ENCODE assay signal across 13 cellular contexts in genomic region chr11:122851366-122852011, GRCh38. TPM values are rescaled to one million over a fixed set of nuclear protein-coding genes. Genes with fewer than 3 reads are reported as not detected.
DNase-seq lines count a peak whose midpoint lies in the region; ATAC-seq, FAIRE-seq and TF ChIP-seq lines count a peak whose summit lies in the region.
"Had no signal": no experiment of that assay in that cellular context is flagged by ENCODE, and none has a peak within 500 bp of the region (broad histone marks: within the 10 kb centered on the region; RNA-seq: fewer than 3 reads in every experiment).

No MANE protein-coding gene starts in this region.

- CTCF ChIA-PET in GM12878 (lab: Yijun Ruan, JAX), result interaction anchor here (0.7 to 31.9 kb wide), 21 partner anchors 7 to 1280 kb away, joined by 3 to 869 read pairs (median 43); partner anchors contain the start of genes CRTAM and HSPA8

- peak overlapping the region; percentile 66 for H3K4me3 ChIP-seq in CD4-positive, CD25-positive, alpha-beta regulatory T cell (ENCODE audit: low read depth, low read length)
- H3K4me3 ChIP-seq in GM12878, result peak overlapping the region; percentile 42; the same call in 1 of the 2 replicates
- H3K4me3 ChIP-seq in ovary, result no peak overlapping the region
- H3K4me3 ChIP-seq: cardiac muscle cell, GM23338, MG63, thoracic aorta had no signal

- TF ChIP-seq CTCF in GM12878 (IDR thresholded peaks at IDR 0.05 in 2 of 3, conservative IDR thresholded peaks at IDR 0.05 in 1 of 3; ENCODE audit: control insufficient read depth in 2 of 3, extremely low read depth in 1 of 3, insufficient read depth in 1 of 3, low read depth in 3 of 3, low read length in 3 of 3) (no peak), ovary (IDR thresholded peaks at IDR 0.05) (no peak), glutamatergic neuron (IDR thresholded peaks at IDR 0.05; ENCODE audit: partially characterized antibody, unreplicated experiment) (no peak)

- no peaks in the 10 kb centered on the region for H3K9me3 ChIP-seq in CD4-positive, CD25-positive, alpha-beta regulatory T cell (ENCODE audit: control insufficient read depth in 2 of 2, low read length in 2 of 2)
- H3K9me3 ChIP-seq in GM12878 (replicated peaks; ENCODE audit: control insufficient read depth, insufficient read depth, low read length), result no peaks in the 10 kb centered on the region
- H3K9me3 ChIP-seq in ovary, result no peaks in the 10 kb centered on the region
- H3K9me3 ChIP-seq: MG63, thoracic aorta had no signal

- FAIRE-seq in GM12878 (lab: Jason Lieb, UNC), result no peak

- peak overlapping the region; percentile 75 to 95 (median 86) for H3K27ac Mint-ChIP-seq in CD4-positive, CD25-positive, alpha-beta regulatory T cell
- no peak overlapping the region for H3K27ac Mint-ChIP-seq in glutamatergic neuron (ENCODE audit: unreplicated experiment)
- H3K27ac Mint-ChIP-seq: GM23338 had no signal

- no peaks in the 10 kb centered on the region for H3K27me3 Mint-ChIP-seq in CD4-positive, CD25-positive, alpha-beta regulatory T cell
- H3K27me3 Mint-ChIP-seq in glutamatergic neuron (ENCODE audit: unreplicated experiment), result no peaks in the 10 kb centered on the region

- peaks cover 3% of the 10 kb centered on the region for H3K4me1 ChIP-seq in CD4-positive, CD25-positive, alpha-beta regulatory T cell (ENCODE audit: control insufficient read depth, insufficient read depth, low read length, poor library complexity, severe bottlenecking)
- H3K4me1 ChIP-seq in GM12878 (ENCODE audit: control insufficient read depth, insufficient read depth, low read length) (peaks cover 14% of the 10 kb centered on the region), ovary (ENCODE audit: insufficient read depth) (no peaks in the 10 kb centered on the region)

- no peaks in the 10 kb centered on the region for H3K36me3 Mint-ChIP-seq in CD4-positive, CD25-positive, alpha-beta regulatory T cell
- H3K36me3 Mint-ChIP-seq in glutamatergic neuron (ENCODE audit: unreplicated experiment), result no peaks in the 10 kb centered on the region

- peaks cover 0 to 2% (median 0%) of the 10 kb centered on the region in 7 donors for H3K9me3 Mint-ChIP-seq in CD4-positive, CD25-positive, alpha-beta regulatory T cell
- no peaks in the 10 kb centered on the region for H3K9me3 Mint-ChIP-seq in glutamatergic neuron (ENCODE audit: unreplicated experiment)
- H3K9me3 Mint-ChIP-seq: GM23338 had no signal

- H3K27me3 ChIP-seq in CD4-positive, CD25-positive, alpha-beta regulatory T cell (ENCODE audit: control insufficient read depth, insufficient read depth, low read length), result peaks cover 4% of the 10 kb centered on the region
- H3K27me3 ChIP-seq in GM12878 (replicated peaks in 1 of 2; ENCODE audit: control insufficient read depth in 2 of 2, insufficient read depth in 2 of 2, low read length in 1 of 2) (no peaks in the 10 kb centered on the region), ovary (no peaks in the 10 kb centered on the region)
- H3K27me3 ChIP-seq: cardiac muscle cell, MG63 had no signal

- peak overlapping the region; percentile 68 for H2AFZ ChIP-seq in GM12878 (ENCODE audit: control insufficient read depth, low read depth, low read length)

- TF ChIP-seq RAD21 in GM12878 (IDR thresholded peaks at IDR 0.05; ENCODE audit: insufficient read depth, low read depth, low read length), result no peak

- TF ChIP-seq POLR2A in GM12878 (IDR thresholded peaks at IDR 0.05; ENCODE audit: low read depth, low read length) (no peak), ovary (IDR thresholded peaks at IDR 0.05) (no peak)

- peak in 2 of 3 donors; percentile 26 to 69 for DNase-seq in CD4-positive, CD25-positive, alpha-beta regulatory T cell
- DNase-seq in GM12878 (ENCODE audit: low read depth, low spot score), result no peak
- no peak for DNase-seq in ovary
- no peak for DNase-seq in glutamatergic neuron
- no peak for DNase-seq in stimulated activated CD8-positive, alpha-beta memory T cell treated with anti-CD3 and anti-CD28 coated beads, Interleukin-4, amount 100 ng/mL, for 48 hours
- DNase-seq in GM19240 (ENCODE audit: insufficient read length, low spot score), result no peak
- DNase-seq: MG63 had no signal

- intact Hi-C loops in GM12878 (cut with micrococcal nuclease; ENCODE audit: unreplicated experiment), result no loop called here
- intact Hi-C loops in ovary (cut with DNase I), result loop anchor here in 3 of 4 donors (5.0 to 10.0 kb wide), 4 partner anchors 217 to 269 kb away; no protein-coding TSS in a partner anchor

- H3K79me2 ChIP-seq in GM12878 (ENCODE audit: control insufficient read depth, insufficient read depth, low read length), result no peaks in the 10 kb centered on the region

- H3K27ac ChIP-seq in CD4-positive, CD25-positive, alpha-beta regulatory T cell (ENCODE audit: insufficient read depth, low read length, poor library complexity, severe bottlenecking), result no peak overlapping the region
- H3K27ac ChIP-seq in GM12878 (ENCODE audit: control insufficient read depth, insufficient read depth) (no peak overlapping the region), ovary (no peak overlapping the region)
- H3K27ac ChIP-seq: cardiac muscle cell, thoracic aorta had no signal

- SMC1A ChIA-PET in GM12878 (lab: Charles Lee; ENCODE audit: uncharacterized antibody, unreplicated experiment), result interaction anchor here (0.6 to 21.9 kb wide), 24 partner anchors 8 to 271 kb away, joined by 3 to 485 read pairs (median 14); partner anchors contain the start of gene CRTAM

- no TSS peak for BruUV-seq in GM12878 (replicated peaks; lab: Mats Ljungman, UMichigan)

- in situ Hi-C loops in GM12878 (cut with MboI), result loop anchor here (5.0 kb wide), 1 partner anchor 54 kb away; no protein-coding TSS in a partner anchor

- ATAC-seq in CD4-positive, CD25-positive, alpha-beta regulatory T cell (ENCODE audit: low read depth in 2 of 2), result peak; percentile 80 to 88
- ATAC-seq in GM18867 (IDR thresholded peaks at IDR 0.05; ENCODE audit: unreplicated experiment), result peak; percentile 70
- ATAC-seq in HG03442 (IDR thresholded peaks at IDR 0.05; ENCODE audit: unreplicated experiment), result peak; percentile 48
- peak; percentile 82 for ATAC-seq in GM12878
- ATAC-seq: GM23338 had no signal

- H3K4me1 Mint-ChIP-seq in CD4-positive, CD25-positive, alpha-beta regulatory T cell, result peaks cover 0 to 35% (median 13%) of the 10 kb centered on the region in 4 donors
- no peaks in the 10 kb centered on the region for H3K4me1 Mint-ChIP-seq in glutamatergic neuron (ENCODE audit: low read depth, unreplicated experiment)

- RAD21 ChIA-PET in GM12878 (lab: Charles Lee; ENCODE audit: unreplicated experiment), result interaction anchor here (0.6 to 11.7 kb wide), 26 partner anchors 8 to 273 kb away, joined by 3 to 293 read pairs (median 7); partner anchors contain the start of gene CRTAM

- H3K4me3 Mint-ChIP-seq in CD4-positive, CD25-positive, alpha-beta regulatory T cell, result peak overlapping the region in 2 of 4 donors; percentile 57 to 70
- no peak overlapping the region for H3K4me3 Mint-ChIP-seq in glutamatergic neuron (ENCODE audit: unreplicated experiment)
- H3K4me3 Mint-ChIP-seq: GM23338 had no signal

- TF ChIP-seq EP300 in GM12878 (IDR thresholded peaks at IDR 0.05; ENCODE audit: borderline replicate concordance in 1 of 2, control insufficient read depth in 1 of 2, low read depth in 2 of 2, low read length in 2 of 2) (no peak), ovary (IDR thresholded peaks at IDR 0.05) (no peak)

- WGBS in GM12878 (ENCODE audit: insufficient coverage, insufficient replicate concordance, low lambda C conversion rate, missing lambda C conversion rate), result 31% methylated on average over 12 of the region's 12 CpGs
- WGBS in ovary, 3 donors, result 72 to 80% (median 77%) methylated on average over 12 of the region's 12 CpGs

- POLR2A ChIA-PET in GM12878 (lab: Charles Lee), result interaction anchor here (0.6 to 4.5 kb wide), 18 partner anchors 12 to 218 kb away, joined by 3 to 34 read pairs (median 4); partner anchors contain the start of genes CRTAM and HSPA8

- no peaks in the 10 kb centered on the region for H4K20me1 ChIP-seq in GM12878 (ENCODE audit: control insufficient read depth, insufficient read depth)

- H3K9ac ChIP-seq in GM12878 (ENCODE audit: control insufficient read depth, insufficient read depth, low read length), result no peak overlapping the region

- H3K36me3 ChIP-seq in CD4-positive, CD25-positive, alpha-beta regulatory T cell (ENCODE audit: control insufficient read depth, insufficient read depth, low read length), result no peaks in the 10 kb centered on the region
- H3K36me3 ChIP-seq in GM12878 (ENCODE audit: control insufficient read depth in 2 of 2, insufficient read depth in 2 of 2, low read length in 1 of 2), result no peaks in the 10 kb centered on the region
- H3K36me3 ChIP-seq in ovary, result no peaks in the 10 kb centered on the region
- H3K36me3 ChIP-seq: cardiac muscle cell, MG63, thoracic aorta had no signal

- peak overlapping the region; percentile 36 for H3K4me2 ChIP-seq in GM12878 (ENCODE audit: control insufficient read depth, insufficient read depth)
- H3K4me2 ChIP-seq: GM23338 had no signal

RNA-seq across cellular contexts. Expression of gene CRTAM, which starts 13.2 kb away (rescaled TPM):
- total RNA-seq in CD4-positive, CD25-positive, alpha-beta regulatory T cell, result 1.4 TPM
- polyA plus RNA-seq in CD4-positive, CD25-positive, alpha-beta regulatory T cell, result 1 to 10 TPM in 2 of 4 donors, under 1 TPM in 2; 0.29 to 1.9 (median 0.98) TPM
- total RNA-seq in GM12878 (2013; cell fraction: nucleolus; rRNA removed), result 9.3 and 11.0 TPM in 2 replicates
- total RNA-seq in GM12878 (2014; rRNA removed) (2.1 and 2.7 TPM in 2 replicates), GM12878 (2014; rRNA removed; fragmentation: Illumina TruSeq; extraction: Trizol) (5.0 and 5.3 TPM in 2 replicates), GM12878 (2021) (1.4 and 1.5 TPM in 2 replicates), ovary (under 1 TPM in 5 of 7 donors, not detected in 2; 0.10 to 0.92 (median 0.30) TPM), glutamatergic neuron (ENCODE audit: unreplicated experiment) (not detected)
- polyA plus RNA-seq in GM12878 (2011; ENCODE audit: low read depth), result not detected
- polyA plus RNA-seq in GM12878 (2011; rRNA removed) (35.6 and 51.2 TPM in 2 replicates), GM12878 (2014; fragmentation: Illumina TruSeq; extraction: Trizol) (6.4 and 7.4 TPM in 2 replicates), GM12878 (2014; fragmentation: Nextera tagmentation; extraction: Ambion mirVana) (1 to 10 TPM; 2.8 to 3.1 TPM), GM12878 (2014; rRNA removed) (1.1 and 4.4 TPM in 2 replicates), GM12878 (2016; fragmentation: Nextera tagmentation; extraction: Ambion mirVana) (1 to 10 TPM in 1 of 2 experiments, under 1 TPM in 1; 0.76 to 1.2 TPM), ovary (under 1 TPM; 0.06 to 0.83 TPM)
- 17.4 and 19.2 TPM in 2 replicates for polyA plus RNA-seq in GM12878 (2011; cell fraction: cytosol; rRNA removed)
- polyA plus RNA-seq in GM12878 (2011; cell fraction: nucleus; rRNA removed), result 4.5 and 6.6 TPM in 2 replicates
- polyA plus RNA-seq in GM12878 (2012), result 0.11 and 0.25 TPM in 2 replicates
- 23.8 and 29.8 TPM in 2 replicates for polyA minus RNA-seq in GM12878 (2011; rRNA and poly(A)+ RNA removed)
- polyA minus RNA-seq in GM12878 (2011; cell fraction: cytosol; rRNA and poly(A)+ RNA removed), result 9.9 and 11.3 TPM in 2 replicates
- polyA minus RNA-seq in GM12878 (2011; cell fraction: nucleus; rRNA and poly(A)+ RNA removed), result 3.6 and 4.2 TPM in 2 replicates
- total RNA-seq: cardiac muscle cell, GM23338, renal cortical epithelial cell had no signal
- polyA plus RNA-seq: cardiac muscle cell, GM23338 had no signal

RNA-seq across cellular contexts. Expression of gene JHY, which starts 31.1 kb away (rescaled TPM):
- 1.9 TPM for total RNA-seq in CD4-positive, CD25-positive, alpha-beta regulatory T cell
- 1 to 10 TPM in 3 of 4 donors, under 1 TPM in 1; 0.67 to 2.1 (median 1.5) TPM for polyA plus RNA-seq in CD4-positive, CD25-positive, alpha-beta regulatory T cell
- 30.2 and 30.7 TPM in 2 replicates for total RNA-seq in GM12878 (2013; cell fraction: nucleolus; rRNA removed)
- total RNA-seq in GM12878 (2014; rRNA removed) (4.7 and 5.6 TPM in 2 replicates), GM12878 (2014; rRNA removed; fragmentation: Illumina TruSeq; extraction: Trizol) (5.5 and 5.8 TPM in 2 replicates), GM12878 (2021) (4.4 and 5.1 TPM in 2 replicates), ovary (1 to 10 TPM; 3.0 to 7.9 (median 3.7) TPM), glutamatergic neuron (ENCODE audit: unreplicated experiment) (2.9 TPM)
- 0.55 TPM for polyA plus RNA-seq in GM12878 (2011; ENCODE audit: low read depth)
- polyA plus RNA-seq in GM12878 (2011; rRNA removed) (7.1 and 9.1 TPM in 2 replicates), GM12878 (2014; fragmentation: Illumina TruSeq; extraction: Trizol) (5.9 and 7.4 TPM in 2 replicates), GM12878 (2014; fragmentation: Nextera tagmentation; extraction: Ambion mirVana) (1 to 10 TPM in 1 of 2 experiments, under 1 TPM in 1; 0.90 to 1.8 TPM), GM12878 (2014; rRNA removed) (3.7 and 4.6 TPM in 2 replicates), GM12878 (2016; fragmentation: Nextera tagmentation; extraction: Ambion mirVana) (1 to 10 TPM; 5.4 to 7.1 TPM), ovary (1 to 10 TPM; 2.2 to 4.2 TPM)
- polyA plus RNA-seq in GM12878 (2011; cell fraction: cytosol; rRNA removed), result 3.9 and 4.1 TPM in 2 replicates
- 4.0 and 4.7 TPM in 2 replicates for polyA plus RNA-seq in GM12878 (2011; cell fraction: nucleus; rRNA removed)
- 0.60 and 1.2 TPM in 2 replicates for polyA plus RNA-seq in GM12878 (2012)
- polyA minus RNA-seq in GM12878 (2011; rRNA and poly(A)+ RNA removed), result 4.5 and 6.7 TPM in 2 replicates
- 2.1 and 3.0 TPM in 2 replicates for polyA minus RNA-seq in GM12878 (2011; cell fraction: cytosol; rRNA and poly(A)+ RNA removed)
- polyA minus RNA-seq in GM12878 (2011; cell fraction: nucleus; rRNA and poly(A)+ RNA removed), result 4.5 and 6.9 TPM in 2 replicates

Comparison
In these comparisons a context has a peak if more than half of its experiments do, and no peak if none do; other contexts are left out.
1. DNase-seq: peak in CD4-positive, CD25-positive, alpha-beta regulatory T cell (2 of 3); none in GM12878 (single experiment), ovary (0 of 5), glutamatergic neuron (single experiment), stimulated activated CD8-positive, alpha-beta memory T cell treated with anti-CD3 and anti-CD28 coated beads, Interleukin-4, amount 100 ng/mL, for 48 hours (single experiment) and GM19240 (single experiment).
2. Peak in every context shown above with its lines, with median percentiles within 50 percentile points of each other: ATAC-seq.